ENCODE assay signal across 25 cellular contexts in the genomic region with DNA sequence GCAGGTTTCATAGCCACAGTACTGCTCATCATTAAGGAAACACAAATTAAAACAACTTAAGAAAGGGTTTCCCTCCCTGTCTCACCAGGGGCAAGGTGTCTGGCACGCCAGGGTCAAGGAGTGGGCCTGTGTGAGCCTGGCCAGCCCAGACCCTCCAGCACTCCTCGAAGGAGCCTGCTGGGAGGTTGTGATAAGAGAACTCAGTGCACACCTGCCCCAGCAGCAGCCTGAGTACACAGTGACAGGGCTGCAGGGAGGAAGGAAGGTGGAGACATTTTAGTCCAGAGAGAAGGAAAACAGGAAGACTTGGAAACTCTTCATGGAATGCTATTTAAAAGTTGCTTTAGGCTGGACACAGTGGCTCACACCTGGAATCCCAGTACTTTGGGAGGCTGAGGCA. TPM values are rescaled to one million over a fixed set of nuclear protein-coding genes. Genes with fewer than 3 reads are reported as not detected.
DNase-seq lines count a peak whose midpoint lies in the region; ATAC-seq and TF ChIP-seq lines count a peak whose summit lies in the region.
"Had no signal": no experiment of that assay in that cellular context is flagged by ENCODE, and none has a peak within 500 bp of the region (broad histone marks: within the 10 kb centered on the region; RNA-seq: fewer than 3 reads in every experiment).

No MANE protein-coding gene starts in this region.

- H3K79me2 ChIP-seq in GM23338 (replicated peaks; ENCODE audit: insufficient read depth): peaks cover 96% of the 10 kb centered on the region
- peaks cover 35% of the 10 kb centered on the region for H3K79me2 ChIP-seq in parathyroid adenoma

- TF ChIP-seq CTCF in GM23338 (conservative IDR thresholded peaks at IDR 0.05; ENCODE audit: low read depth in 2 of 2): no peak
- TF ChIP-seq CTCF in endothelial cell (IDR thresholded peaks at IDR 0.05; ENCODE audit: unreplicated experiment): no peak
- TF ChIP-seq CTCF in parathyroid adenoma (IDR thresholded peaks at IDR 0.05): no peak

- 93% methylated on average over 2 of the region's 2 CpGs for WGBS in HUES64

- DNase-seq in GM23338 (ENCODE audit: low spot score) (no peak), endothelial cell (ENCODE audit: low spot score) (peak; percentile 38), NCI-H1048 (lab: John Stamatoyannopoulos, UW) (no peak)
- DNase-seq in stimulated activated CD4-positive, alpha-beta T cell treated with anti-CD3 and anti-CD28 coated beads, Interleukin-12 subunit alpha, Interleukin-12 subunit beta, amount 100 ng/mL, for 4 hours: no peak
- DNase-seq: activated CD4-positive, alpha-beta T cell treated with anti-CD3 and anti-CD28 coated beads for 1 hour; activated CD8-positive, alpha-beta T cell treated with anti-CD3 and anti-CD28 coated beads for 36 hours; activated gamma-delta T cell; activated naive CD8-positive, alpha-beta T cell treated with anti-CD3 and anti-CD28 coated beads, Interleukin-2, amount 10 ng/mL, durations not matched to agents 7 days and 5 days; C1 segment of cervical spinal cord; caudate nucleus; cortex of kidney; esophagus squamous epithelium; foreskin melanocyte; Kasumi-1; mammary epithelial cell; NCI-H187 treated with DMSO at 0.1 percent for 48 hours; NCI-H226; NCI-H82; T-helper 1 cell; transverse colon had no signal

- ATAC-seq in GM23338 (no peak), GM21360 (IDR thresholded peaks at IDR 0.05; ENCODE audit: unreplicated experiment) (no peak)
- ATAC-seq: activated CD8-positive, alpha-beta T cell treated with anti-CD3 and anti-CD28 coated beads for 36 hours had no signal

- H3K9ac ChIP-seq in HUES64 (ENCODE audit: low read depth, low read length): no peak overlapping the region
- no peak overlapping the region for H3K9ac ChIP-seq in parathyroid adenoma

- H3K4me1 ChIP-seq in GM23338 (ENCODE audit: insufficient read depth) (peaks cover 9% of the 10 kb centered on the region; the same call in 1 of the 2 replicates), HUES64 (ENCODE audit: insufficient read depth, low read length) (0 out of 2 replicates have a peak, but pooled peaks cover 7% of the 10 kb centered on the region), parathyroid adenoma (peaks cover 12% of the 10 kb centered on the region)
- H3K4me1 ChIP-seq: ascending aorta, esophagus squamous epithelium had no signal

- H3K9me2 ChIP-seq in GM23338 (ENCODE audit: insufficient read depth): no peaks in the 10 kb centered on the region

- no peaks in the 10 kb centered on the region for H3F3A ChIP-seq in GM23338 (replicated peaks; ENCODE audit: low read depth)

- H3K4me1 Mint-ChIP-seq in GM23338 (peaks cover 24% of the 10 kb centered on the region), endothelial cell (ENCODE audit: unreplicated experiment) (peaks cover 66% of the 10 kb centered on the region)

- H3K27ac ChIP-seq in GM23338 (ENCODE audit: low read depth): no peak overlapping the region
- 0 out of 2 replicates have a peak overlapping the region, but pooled peaks have one; percentile 30 for H3K27ac ChIP-seq in HUES64 (ENCODE audit: low read depth, low read length)
- peak overlapping the region; percentile 13 for H3K27ac ChIP-seq in parathyroid adenoma
- H3K27ac ChIP-seq: ascending aorta, esophagus squamous epithelium, RWPE1, transverse colon had no signal

- no peaks in the 10 kb centered on the region; the same call in 2 of the 3 replicates for H3K9me3 Mint-ChIP-seq in GM23338
- no peaks in the 10 kb centered on the region for H3K9me3 Mint-ChIP-seq in endothelial cell (ENCODE audit: unreplicated experiment)
- H3K9me3 Mint-ChIP-seq: activated CD8-positive, alpha-beta T cell treated with anti-CD3 and anti-CD28 coated beads for 36 hours; activated naive CD8-positive, alpha-beta T cell treated with anti-CD3 and anti-CD28 coated beads, Interleukin-2, amount 10 ng/mL, durations not matched to agents 7 days and 5 days had no signal

- H3K9me3 ChIP-seq in HUES64 (ENCODE audit: insufficient read depth, low read depth, low read length) (no peaks in the 10 kb centered on the region), parathyroid adenoma (ENCODE audit: control insufficient read depth, low read length) (no peaks in the 10 kb centered on the region)
- H3K9me3 ChIP-seq: ascending aorta, esophagus squamous epithelium, transverse colon had no signal

- H3K36me3 ChIP-seq in GM23338 (ENCODE audit: insufficient read depth) (no peaks in the 10 kb centered on the region), HUES64 (ENCODE audit: insufficient read depth, low read length) (0 out of 2 replicates have a peak, but pooled peaks cover 3% of the 10 kb centered on the region), parathyroid adenoma (ENCODE audit: control insufficient read depth, insufficient read depth, low read length) (no peaks in the 10 kb centered on the region)
- H3K36me3 ChIP-seq: ascending aorta, transverse colon had no signal

- H3K4me3 Mint-ChIP-seq in GM23338 (no peak overlapping the region), endothelial cell (ENCODE audit: unreplicated experiment) (peak overlapping the region; percentile 44)
- H3K4me3 Mint-ChIP-seq: activated CD8-positive, alpha-beta T cell treated with anti-CD3 and anti-CD28 coated beads for 36 hours; activated naive CD8-positive, alpha-beta T cell treated with anti-CD3 and anti-CD28 coated beads, Interleukin-2, amount 10 ng/mL, durations not matched to agents 7 days and 5 days had no signal

- H2AFZ ChIP-seq in GM23338: no peak overlapping the region
- no peak overlapping the region for H2AFZ ChIP-seq in parathyroid adenoma

- no peak overlapping the region for H3K4me2 ChIP-seq in GM23338
- H3K4me2 ChIP-seq in parathyroid adenoma (ENCODE audit: low read length): no peak overlapping the region

- H3K27me3 Mint-ChIP-seq in GM23338 (ENCODE audit: insufficient read depth, low read depth, poor library complexity) (peaks cover 2% of the 10 kb centered on the region), endothelial cell (ENCODE audit: unreplicated experiment) (peaks cover 2% of the 10 kb centered on the region)
- H3K27me3 Mint-ChIP-seq: activated CD8-positive, alpha-beta T cell treated with anti-CD3 and anti-CD28 coated beads for 36 hours; activated naive CD8-positive, alpha-beta T cell treated with anti-CD3 and anti-CD28 coated beads, Interleukin-2, amount 10 ng/mL, durations not matched to agents 7 days and 5 days had no signal

- H3K4me3 ChIP-seq in GM23338: no peak overlapping the region
- H3K4me3 ChIP-seq in HUES64 (ENCODE audit: low read length): no peak overlapping the region
- no peak overlapping the region for H3K4me3 ChIP-seq in parathyroid adenoma (ENCODE audit: low read depth, low read length)
- H3K4me3 ChIP-seq: ascending aorta, esophagus squamous epithelium, transverse colon had no signal

- peaks cover 33% of the 10 kb centered on the region for H4K20me1 ChIP-seq in GM23338 (replicated peaks; ENCODE audit: insufficient read depth)

- peaks cover 40% of the 10 kb centered on the region for H3K36me3 Mint-ChIP-seq in GM23338 (ENCODE audit: low read depth)
- H3K36me3 Mint-ChIP-seq in endothelial cell (ENCODE audit: low read depth, unreplicated experiment): peaks cover 28% of the 10 kb centered on the region

- no peaks in the 10 kb centered on the region for H3K27me3 ChIP-seq in GM23338 (ENCODE audit: insufficient read depth)
- no peaks in the 10 kb centered on the region for H3K27me3 ChIP-seq in HUES64 (ENCODE audit: insufficient read depth, low read length)
- peaks cover 3% of the 10 kb centered on the region for H3K27me3 ChIP-seq in parathyroid adenoma (ENCODE audit: control insufficient read depth, insufficient read depth, low read length)
- H3K27me3 ChIP-seq: ascending aorta, esophagus squamous epithelium, transverse colon had no signal

- 0 out of 2 replicates have a peak overlapping the region, but pooled peaks have one; percentile 53 for H3K27ac Mint-ChIP-seq in GM23338
- H3K27ac Mint-ChIP-seq in endothelial cell (ENCODE audit: unreplicated experiment): peak overlapping the region; percentile 92
- H3K27ac Mint-ChIP-seq: activated CD8-positive, alpha-beta T cell treated with anti-CD3 and anti-CD28 coated beads for 36 hours; activated naive CD8-positive, alpha-beta T cell treated with anti-CD3 and anti-CD28 coated beads, Interleukin-2, amount 10 ng/mL, durations not matched to agents 7 days and 5 days had no signal

TF ChIP-seq in GM23338, 12 proteins besides CTCF, POLR2A, EP300 and RAD21 (continues in another document):
- TF ChIP-seq STAT1 (IDR thresholded peaks at IDR 0.05; ENCODE audit: unreplicated experiment) (no peak), JUNB (IDR thresholded peaks at IDR 0.05; ENCODE audit: unreplicated experiment) (no peak), ZNF331 (CRISPR knock-in tag; IDR thresholded peaks at IDR 0.05; ENCODE audit: low read depth) (no peak)

RNA-seq across cellular contexts. Expression of gene NINL, which starts 14.1 kb away (rescaled TPM):
- 22.9 and 31.2 TPM in 2 replicates for total RNA-seq in GM23338 (2014; rRNA removed; shearing (Covaris generic))
- 15.0 and 18.0 TPM in 2 replicates for polyA plus RNA-seq in GM23338 (2016; fragmentation: Nextera tagmentation; extraction: Ambion mirVana)
- 15.0 TPM for polyA plus RNA-seq in HUES64 (2013, experiment 1 of 2)
- polyA plus RNA-seq in HUES64 (2013, experiment 2 of 2): 20.4 TPM
- 95.5 TPM for total RNA-seq in endothelial cell (ENCODE audit: unreplicated experiment)

RNA-seq across cellular contexts. Expression of gene NANP, which starts 52.6 kb away (rescaled TPM):
- total RNA-seq in GM23338 (2014; rRNA removed; shearing (Covaris generic)): 5.8 and 7.6 TPM in 2 replicates
- 3.2 and 3.9 TPM in 2 replicates for polyA plus RNA-seq in GM23338 (2016; fragmentation: Nextera tagmentation; extraction: Ambion mirVana)
- polyA plus RNA-seq in HUES64 (2013, experiment 1 of 2): 6.1 TPM
- polyA plus RNA-seq in HUES64 (2013, experiment 2 of 2): 7.2 TPM
- 6.8 TPM for total RNA-seq in endothelial cell (ENCODE audit: unreplicated experiment)
